16 cellular contexts compared by ENCODE assay signal in the genomic region with DNA sequence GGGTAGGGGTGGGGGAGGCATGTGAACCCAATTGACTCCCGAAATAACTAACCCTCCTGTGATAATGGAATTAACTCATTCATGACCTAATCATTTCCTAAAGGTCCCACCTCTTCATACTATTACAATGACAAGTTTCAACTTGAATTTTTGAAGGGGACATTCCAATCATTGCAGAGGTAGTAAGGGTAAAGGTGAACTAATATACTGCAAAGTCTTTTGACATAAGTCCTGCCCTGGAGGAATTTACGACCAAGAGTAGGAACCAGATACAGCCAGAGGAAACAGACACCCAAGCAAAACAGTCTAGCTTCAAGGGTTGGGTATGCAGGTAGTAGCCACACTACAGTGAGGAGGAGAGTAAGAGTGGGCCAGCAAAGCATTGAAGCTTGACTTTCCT. TPM values are rescaled to one million over a fixed set of nuclear protein-coding genes. Genes with fewer than 3 reads are reported as not detected.
DNase-seq lines count a peak whose midpoint lies in the region; ATAC-seq, FAIRE-seq and TF ChIP-seq lines count a peak whose summit lies in the region.
"Had no signal": no experiment of that assay in that cellular context is flagged by ENCODE, and none has a peak within 500 bp of the region (broad histone marks: within the 10 kb centered on the region; RNA-seq: fewer than 3 reads in every experiment).

No MANE protein-coding gene starts in this region.

- peaks cover 8% of the 10 kb centered on the region for H3K79me2 ChIP-seq in mesendoderm (ENCODE audit: control insufficient read depth, insufficient read depth, low read length)

- no peak overlapping the region for H3K18ac ChIP-seq in mesendoderm (ENCODE audit: low read length)

- CTCF ChIA-PET in A549 (lab: Yijun Ruan, JAX) = interaction anchor here (1.1 to 1.2 kb wide), 2 partner anchors 13 to 14 kb away, joined by 3 read pairs; no protein-coding TSS in a partner anchor

- FAIRE-seq in A549 (lab: Jason Lieb, UNC) = no peak

- H3K79me1 ChIP-seq in mesendoderm (ENCODE audit: low read length) = peaks cover 6% of the 10 kb centered on the region

- H3K9me3 Mint-ChIP-seq in activated T-helper 17 cell treated with anti-CD3 and anti-CD28 coated beads, Interleukin-2, amount 50 U/mL, for 72 hours = no peaks in the 10 kb centered on the region
- H3K9me3 Mint-ChIP-seq: HFFc6; stimulated activated effector memory CD8-positive, alpha-beta T cell treated with anti-CD3 and anti-CD28 coated beads, Interleukin-12 subunit alpha, Interleukin-12 subunit beta, amount 100 ng/mL, for 72 hours had no signal

- H2BK15ac ChIP-seq in mesendoderm (replicated peaks; ENCODE audit: low read depth) = no peak overlapping the region

- ATAC-seq in A549 (no peak), HG03354 (IDR thresholded peaks at IDR 0.05; ENCODE audit: poor library complexity, severe bottlenecking, unreplicated experiment) (no peak), HG02973 (IDR thresholded peaks at IDR 0.05; ENCODE audit: unreplicated experiment) (no peak)
- ATAC-seq in activated T-helper 17 cell treated with anti-CD3 and anti-CD28 coated beads, Interleukin-2, amount 50 U/mL, for 72 hours (replicated peaks) = no peak
- ATAC-seq: psoas muscle; stimulated activated effector memory CD8-positive, alpha-beta T cell treated with anti-CD3 and anti-CD28 coated beads, Interleukin-12 subunit alpha, Interleukin-12 subunit beta, amount 100 ng/mL, for 72 hours had no signal

- no peak overlapping the region for H4K8ac ChIP-seq in mesendoderm (ENCODE audit: low read depth, low read length)

- TF ChIP-seq CTCF in A549 (IDR thresholded peaks at IDR 0.05) = no peak
- no peak for TF ChIP-seq CTCF in GM10266 (IDR thresholded peaks at IDR 0.05; ENCODE audit: control insufficient read depth, insufficient read depth, low read depth, missing control alignments)

- peaks cover 47% of the 10 kb centered on the region for H3K4me1 ChIP-seq in A549
- H3K4me1 ChIP-seq in mesendoderm (ENCODE audit: control insufficient read depth, low read depth, low read length) = no peaks in the 10 kb centered on the region

- H3K4me3 ChIP-seq in A549 (no peak overlapping the region), mesendoderm (ENCODE audit: low read length) (no peak overlapping the region)

- TF ChIP-seq EP300 in A549 (IDR thresholded peaks at IDR 0.05) = no peak

- H3K27ac ChIP-seq in A549 (peak overlapping the region; percentile 87 to 89; a peak in 3 of 6 replicates), mesendoderm (ENCODE audit: low read depth, low read length) (no peak overlapping the region)

- H3K27me3 Mint-ChIP-seq in activated T-helper 17 cell treated with anti-CD3 and anti-CD28 coated beads, Interleukin-2, amount 50 U/mL, for 72 hours = no peaks in the 10 kb centered on the region

- H3K4me1 Mint-ChIP-seq in activated T-helper 17 cell treated with anti-CD3 and anti-CD28 coated beads, Interleukin-2, amount 50 U/mL, for 72 hours = peaks cover 10% of the 10 kb centered on the region

- H3K36me3 Mint-ChIP-seq in activated T-helper 17 cell treated with anti-CD3 and anti-CD28 coated beads, Interleukin-2, amount 50 U/mL, for 72 hours (ENCODE audit: low read depth) = no peaks in the 10 kb centered on the region

- DNase-seq in A549 (ENCODE audit: low read depth in 1 of 2, low spot score in 1 of 2) = no peak
- peak; percentile 5 for DNase-seq in GM10266 (ENCODE audit: extremely low spot score)
- DNase-seq in mesendoderm = peak; percentile 61
- no peak for DNase-seq in HCEC 1CT
- DNase-seq in activated T-cell treated with anti-CD3 and anti-CD28 coated beads for 4 hours = no peak
- DNase-seq: activated CD4-positive, CD25-positive, alpha-beta regulatory T cell treated with anti-CD3 and anti-CD28 coated beads, Interleukin-2, amount 50 U/mL, for 72 hours; activated gamma-delta T cell; erythroblast; HFFc6; NCI-H187; NCI-H82; psoas muscle had no signal

- no peaks in the 10 kb centered on the region for H3K36me3 ChIP-seq in mesendoderm (ENCODE audit: control insufficient read depth, insufficient read depth, low read length)

- no peaks in the 10 kb centered on the region for H3K9me3 ChIP-seq in A549
- H3K9me3 ChIP-seq: psoas muscle had no signal

- no peak overlapping the region for H3K4ac ChIP-seq in mesendoderm (ENCODE audit: low read depth, low read length)

- TF ChIP-seq RAD21 in A549 (conservative IDR thresholded peaks at IDR 0.05 in 1 of 2, IDR thresholded peaks at IDR 0.05 in 1 of 2) = no peak

- H4K5ac ChIP-seq in mesendoderm (ENCODE audit: low read length) = no peak overlapping the region

- H3K4me3 Mint-ChIP-seq in activated T-helper 17 cell treated with anti-CD3 and anti-CD28 coated beads, Interleukin-2, amount 50 U/mL, for 72 hours = peak overlapping the region; percentile 94

- H3K23ac ChIP-seq in mesendoderm (ENCODE audit: low read length) = no peak overlapping the region

- peak overlapping the region; percentile 94 for H3K27ac Mint-ChIP-seq in activated T-helper 17 cell treated with anti-CD3 and anti-CD28 coated beads, Interleukin-2, amount 50 U/mL, for 72 hours

- H3K4me2 ChIP-seq in A549 (peak overlapping the region; percentile 87), mesendoderm (ENCODE audit: low read length) (no peak overlapping the region)

- no peaks in the 10 kb centered on the region for H3K27me3 ChIP-seq in mesendoderm (ENCODE audit: insufficient read depth, low read length, poor library complexity)

- TF ChIP-seq POLR2A in A549 (IDR thresholded peaks at IDR 0.05; ENCODE audit: low read length) = no peak

- H3K56ac ChIP-seq in mesendoderm (ENCODE audit: low read length) = no peak overlapping the region

- no peak overlapping the region for H3K9ac ChIP-seq in mesendoderm (ENCODE audit: low read length)

- H2BK5ac ChIP-seq in mesendoderm (ENCODE audit: low read length) = no peak overlapping the region

- WGBS in A549 (ENCODE audit: missing lambda C conversion rate) = 73% methylated on average over 2 of the region's 2 CpGs
- WGBS in mesendoderm (ENCODE audit: extremely low coverage, insufficient coverage, low lambda C conversion rate) = no CpG with 5 or more reads among the region's 2 CpGs

- no peak overlapping the region for H2AK5ac ChIP-seq in mesendoderm (ENCODE audit: low read length)

- no peak overlapping the region for H2BK120ac ChIP-seq in mesendoderm (ENCODE audit: low read depth, low read length)

- POLR2A ChIA-PET in A549 (lab: Yijun Ruan, JAX) = no interaction called here

TF ChIP-seq in A549, 52 proteins besides CTCF, POLR2A, EP300 and RAD21 (continues in another document):
- TF ChIP-seq RARB (CRISPR knock-in tag; IDR thresholded peaks at IDR 0.05) (no peak), BHLHE40 (IDR thresholded peaks at IDR 0.05; ENCODE audit: low read depth, low read length) (no peak), FOSL2 (IDR thresholded peaks at IDR 0.05) (no peak), FOSL2 (CRISPR knock-in tag; IDR thresholded peaks at IDR 0.05) (no peak), ATOH8 (CRISPR knock-in tag; IDR thresholded peaks at IDR 0.05; ENCODE audit: low read depth) (no peak), FOSB (CRISPR knock-in tag; IDR thresholded peaks at IDR 0.05) (no peak), POLR2AphosphoS2 (conservative IDR thresholded peaks at IDR 0.05; ENCODE audit: low read length) (no peak), NR3C1 (IDR thresholded peaks at IDR 0.05) (no peak), BCL3 (IDR thresholded peaks at IDR 0.05) (no peak)
- TF ChIP-seq, protein P1, sequence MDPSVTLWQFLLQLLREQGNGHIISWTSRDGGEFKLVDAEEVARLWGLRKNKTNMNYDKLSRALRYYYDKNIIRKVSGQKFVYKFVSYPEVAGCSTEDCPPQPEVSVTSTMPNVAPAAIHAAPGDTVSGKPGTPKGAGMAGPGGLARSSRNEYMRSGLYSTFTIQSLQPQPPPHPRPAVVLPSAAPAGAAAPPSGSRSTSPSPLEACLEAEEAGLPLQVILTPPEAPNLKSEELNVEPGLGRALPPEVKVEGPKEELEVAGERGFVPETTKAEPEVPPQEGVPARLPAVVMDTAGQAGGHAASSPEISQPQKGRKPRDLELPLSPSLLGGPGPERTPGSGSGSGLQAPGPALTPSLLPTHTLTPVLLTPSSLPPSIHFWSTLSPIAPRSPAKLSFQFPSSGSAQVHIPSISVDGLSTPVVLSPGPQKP (IDR thresholded peaks at IDR 0.05; ENCODE audit: low read depth, low read length) = no peak

RNA-seq across cellular contexts. Expression of gene SRBD1, which starts 1.2 kb away (rescaled TPM):
- 10.6 and 13.7 TPM in 2 replicates for polyA plus RNA-seq in A549 (2011; rRNA removed)
- 2.8 and 2.9 TPM in 2 replicates for polyA plus RNA-seq in A549 (2012; cell fraction: cytosol; rRNA removed)
- polyA plus RNA-seq in A549 (2012; cell fraction: nucleus; rRNA removed) = 1.8 and 3.0 TPM in 2 replicates
- polyA plus RNA-seq in A549 (2017; fragmentation: RNase III; extraction: RNeasy Plus Mini Kit Qiagen cat#74134 plus additional on column Dnase treatment) = 11.0 to 12.0 TPM (median 11.3 TPM) in 3 replicates
- 27.6 and 28.6 TPM in 2 replicates for polyA minus RNA-seq in A549 (2011; rRNA and poly(A)+ RNA removed)
- total RNA-seq in activated T-helper 17 cell treated with anti-CD3 and anti-CD28 coated beads, Interleukin-2, amount 50 U/mL, for 72 hours = 10 to 100 TPM; 10.9 to 17.1 TPM
- 15.5 TPM for polyA plus RNA-seq in mesendoderm (2013, experiment 1 of 2)
- 15.7 TPM for polyA plus RNA-seq in mesendoderm (2013, experiment 2 of 2)

RNA-seq across cellular contexts. Expression of gene PRKCE, which starts 39.2 kb away (rescaled TPM):
- 12.0 and 14.3 TPM in 2 replicates for polyA plus RNA-seq in A549 (2011; rRNA removed)
- polyA plus RNA-seq in A549 (2012; cell fraction: cytosol; rRNA removed) = 9.0 and 11.6 TPM in 2 replicates
- 8.6 and 9.4 TPM in 2 replicates for polyA plus RNA-seq in A549 (2012; cell fraction: nucleus; rRNA removed)
- polyA plus RNA-seq in A549 (2017; fragmentation: RNase III; extraction: RNeasy Plus Mini Kit Qiagen cat#74134 plus additional on column Dnase treatment) = 11.5 to 12.3 TPM (median 11.5 TPM) in 3 replicates
- polyA minus RNA-seq in A549 (2011; rRNA and poly(A)+ RNA removed) = 31.4 and 34.8 TPM in 2 replicates
- 10 to 100 TPM; 15.9 to 16.6 TPM for total RNA-seq in activated T-helper 17 cell treated with anti-CD3 and anti-CD28 coated beads, Interleukin-2, amount 50 U/mL, for 72 hours
- polyA plus RNA-seq in mesendoderm (2013, experiment 1 of 2) = 0.32 TPM
- 0.38 TPM for polyA plus RNA-seq in mesendoderm (2013, experiment 2 of 2)

Comparison
In these comparisons a context has a peak if more than half of its experiments do, and no peak if none do; other contexts are left out.
1. DNase-seq: peak in GM10266 (single experiment) and mesendoderm (single experiment); none in A549 (0 of 2), HCEC 1CT (single experiment) and activated T-cell treated with anti-CD3 and anti-CD28 coated beads for 4 hours (single experiment).